Comparison of ENCODE assay signal across 14 cellular contexts in the genomic region with DNA sequence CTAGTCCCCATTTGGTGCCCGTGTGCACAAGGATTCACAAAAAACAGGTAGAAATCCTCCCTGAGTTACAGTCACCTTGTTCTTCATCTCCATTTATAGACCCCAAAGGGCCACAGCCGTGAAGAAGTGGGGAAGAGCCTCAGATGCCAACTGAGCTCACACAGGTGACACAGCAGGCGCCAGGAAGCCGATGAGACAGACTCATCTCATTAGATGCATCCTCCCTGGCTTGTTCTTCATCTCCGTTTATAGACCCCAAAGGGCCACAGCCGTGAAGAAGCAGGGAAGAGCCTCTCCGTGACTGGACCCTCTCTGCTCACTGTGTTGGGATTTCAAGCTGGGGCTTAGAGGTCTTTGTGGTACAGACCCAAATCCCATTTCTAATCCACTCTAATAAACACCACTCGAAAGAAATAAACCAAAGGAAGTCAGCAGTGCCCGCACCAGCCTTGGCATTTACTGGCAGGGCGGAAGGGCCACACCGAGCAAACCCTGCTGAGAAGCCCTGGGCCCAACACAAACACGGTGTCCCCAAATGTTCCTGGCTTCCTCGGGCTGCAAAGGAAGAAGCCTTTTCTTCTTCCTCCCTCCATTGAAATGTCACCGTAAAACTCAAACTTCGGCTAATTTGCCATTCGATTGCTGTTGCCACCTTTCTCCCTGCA.
"Had no signal": no experiment of that assay in that cellular context is flagged by ENCODE, and none has a peak within 500 bp of the region (broad histone marks: within the 10 kb centered on the region; RNA-seq: fewer than 3 reads in every experiment).

No MANE protein-coding gene starts in this region.

- H3K27ac Mint-ChIP-seq: activated CD4-positive, alpha-beta T cell treated with anti-CD3 and anti-CD28 coated beads, Interleukin-2, amount 10 ng/mL, durations not matched to agents 24 days and 14 days; activated T-helper 1 cell treated with anti-CD3 and anti-CD28 coated beads, Interleukin-12 subunit alpha, Interleukin-12 subunit beta, Interleukin-2, Interleukin-4 antibody, amounts not matched to agents 30 ng/mL and 10 ng/mL and 1 ng/mL, durations not matched to agents 14 hours and 24 hours and 36 hours; natural killer cell; stimulated activated memory B cell treated with anti-CD40 and anti-IgM and Interleukin-4, amounts not matched to agents 10 μg/mL and 1 μg/mL and 100 μg/mL, for 72 hours had no signal

- ATAC-seq: esophagus mucosa; natural killer cell; stimulated activated memory B cell treated with anti-CD40 and anti-IgM and Interleukin-4, amounts not matched to agents 10 μg/mL and 1 μg/mL and 100 μg/mL, for 72 hours had no signal

- H3K4me3 Mint-ChIP-seq: activated CD4-positive, alpha-beta T cell treated with anti-CD3 and anti-CD28 coated beads, Interleukin-2, amount 10 ng/mL, durations not matched to agents 24 days and 14 days; activated T-helper 1 cell treated with anti-CD3 and anti-CD28 coated beads, Interleukin-12 subunit alpha, Interleukin-12 subunit beta, Interleukin-2, Interleukin-4 antibody, amounts not matched to agents 30 ng/mL and 10 ng/mL and 1 ng/mL, durations not matched to agents 14 hours and 24 hours and 36 hours; natural killer cell; stimulated activated memory B cell treated with anti-CD40 and anti-IgM and Interleukin-4, amounts not matched to agents 10 μg/mL and 1 μg/mL and 100 μg/mL, for 72 hours had no signal

- H3K4me1 Mint-ChIP-seq: activated CD4-positive, alpha-beta T cell treated with anti-CD3 and anti-CD28 coated beads, Interleukin-2, amount 10 ng/mL, durations not matched to agents 24 days and 14 days; natural killer cell; stimulated activated memory B cell treated with anti-CD40 and anti-IgM and Interleukin-4, amounts not matched to agents 10 μg/mL and 1 μg/mL and 100 μg/mL, for 72 hours had no signal

- H3K9me3 Mint-ChIP-seq: activated CD4-positive, alpha-beta T cell treated with anti-CD3 and anti-CD28 coated beads, Interleukin-2, amount 10 ng/mL, durations not matched to agents 24 days and 14 days; activated T-helper 1 cell treated with anti-CD3 and anti-CD28 coated beads, Interleukin-12 subunit alpha, Interleukin-12 subunit beta, Interleukin-2, Interleukin-4 antibody, amounts not matched to agents 30 ng/mL and 10 ng/mL and 1 ng/mL, durations not matched to agents 14 hours and 24 hours and 36 hours; natural killer cell; stimulated activated memory B cell treated with anti-CD40 and anti-IgM and Interleukin-4, amounts not matched to agents 10 μg/mL and 1 μg/mL and 100 μg/mL, for 72 hours had no signal

- H3K36me3 Mint-ChIP-seq: natural killer cell; stimulated activated memory B cell treated with anti-CD40 and anti-IgM and Interleukin-4, amounts not matched to agents 10 μg/mL and 1 μg/mL and 100 μg/mL, for 72 hours had no signal

- H3K27ac ChIP-seq: ascending aorta, hepatocyte, prostate gland, tibial nerve, vagina had no signal

- H3K27me3 Mint-ChIP-seq: activated CD4-positive, alpha-beta T cell treated with anti-CD3 and anti-CD28 coated beads, Interleukin-2, amount 10 ng/mL, durations not matched to agents 24 days and 14 days; stimulated activated memory B cell treated with anti-CD40 and anti-IgM and Interleukin-4, amounts not matched to agents 10 μg/mL and 1 μg/mL and 100 μg/mL, for 72 hours had no signal

- DNase-seq: activated CD4-positive, alpha-beta T cell treated with anti-CD3 and anti-CD28 coated beads, Interleukin-2, amount 10 ng/mL, durations not matched to agents 24 days and 14 days; activated CD4-positive, CD25-positive, alpha-beta regulatory T cell; activated CD8-positive, alpha-beta memory T cell treated with anti-CD3 and anti-CD28 coated beads for 24 hours; islet precursor cell; natural killer cell; SW 1271 had no signal
